ENCODE assay signal across 14 cellular contexts in genomic region chr5:119943148-119943547, GRCh38.
DNase-seq lines count a peak whose midpoint lies in the region; ATAC-seq, FAIRE-seq and TF ChIP-seq lines count a peak whose summit lies in the region.
"Had no signal": no experiment of that assay in that cellular context is flagged by ENCODE, and none has a peak within 500 bp of the region (broad histone marks: within the 10 kb centered on the region; RNA-seq: fewer than 3 reads in every experiment).

No MANE protein-coding gene starts in this region.

- H3K27me3 ChIP-seq in liver (ENCODE audit: control insufficient read depth in 4 of 4, insufficient read depth in 4 of 4, low read length in 3 of 4) (peaks cover 0 to 5% (median 0%) of the 10 kb centered on the region in 4 donors), HepG2 (ENCODE audit: control insufficient read depth in 1 of 2, insufficient read depth in 2 of 2, low read length in 2 of 2) (no peaks in the 10 kb centered on the region), SK-N-SH (ENCODE audit: insufficient read depth) (no peaks in the 10 kb centered on the region), upper lobe of right lung (no peaks in the 10 kb centered on the region), thyroid gland (no peaks in the 10 kb centered on the region), gastrocnemius medialis (no peaks in the 10 kb centered on the region)

- H3K4me1 ChIP-seq in liver (ENCODE audit: control insufficient read depth in 4 of 4, insufficient read depth in 4 of 4, low read length in 3 of 4) (no peaks in the 10 kb centered on the region), HepG2 (ENCODE audit: insufficient read depth, low read length) (no peaks in the 10 kb centered on the region), SK-N-SH (ENCODE audit: control insufficient read depth in 1 of 2, insufficient read depth in 2 of 2, low read depth in 1 of 2, low read length in 1 of 2) (no peaks in the 10 kb centered on the region; a peak in 1 of 4 replicates), upper lobe of right lung (no peaks in the 10 kb centered on the region), thyroid gland (no peaks in the 10 kb centered on the region), gastrocnemius medialis (no peaks in the 10 kb centered on the region)

- no peak for TF ChIP-seq EP300 in HepG2 (IDR thresholded peaks at IDR 0.05; ENCODE audit: low read depth in 2 of 2, low read length in 2 of 2)
- TF ChIP-seq EP300 in HepG2 (CRISPR knock-in tag; IDR thresholded peaks at IDR 0.05; ENCODE audit: borderline replicate concordance): no peak
- no peak for TF ChIP-seq EP300 in SK-N-SH (IDR thresholded peaks at IDR 0.05; ENCODE audit: borderline replicate concordance in 1 of 2, low read depth in 1 of 2, low read length in 1 of 2)

- TF ChIP-seq RAD21 in liver (IDR thresholded peaks at IDR 0.05) (peak; percentile 65 to 68), HepG2 (CRISPR knock-in tag; IDR thresholded peaks at IDR 0.05) (no peak), SK-N-SH (IDR thresholded peaks at IDR 0.05; ENCODE audit: low read length) (peak; percentile 59)

- TF ChIP-seq POLR2A in HepG2 (IDR thresholded peaks at IDR 0.05; ENCODE audit: insufficient read depth in 1 of 2, low read depth in 2 of 2, low read length in 2 of 2): no peak
- TF ChIP-seq POLR2A in thyroid gland (IDR thresholded peaks at IDR 0.05): no peak
- no peak for TF ChIP-seq POLR2A in gastrocnemius medialis (IDR thresholded peaks at IDR 0.05)

- POLR2A ChIA-PET in HepG2 (lab: Yijun Ruan, JAX): no interaction called here
- POLR2A ChIA-PET in SK-N-SH (lab: Yijun Ruan, JAX): no interaction called here

- ATAC-seq in HepG2 (no peak), upper lobe of right lung (no peak), gastrocnemius medialis (no peak)

- DNase-seq in HepG2 (ENCODE audit: low spot score) (no peak), SK-N-SH (no peak), fibroblast of the conjunctiva (ENCODE audit: low read depth) (peak; percentile 31), upper lobe of right lung (no peak), thyroid gland (no peak), GF-D8 (lab: John Stamatoyannopoulos, UW) (no peak), gastrocnemius medialis (no peak)
- DNase-seq: CD8-positive, alpha-beta memory T cell; central memory CD4-positive, alpha-beta T cell; naive B cell; NCI-H446; stimulated activated naive CD4-positive, alpha-beta T cell; T-helper 2 cell had no signal

- H4K20me1 ChIP-seq in HepG2 (ENCODE audit: insufficient read depth, low read length) (no peaks in the 10 kb centered on the region), SK-N-SH (ENCODE audit: insufficient read depth) (no peaks in the 10 kb centered on the region)

- H3K27ac ChIP-seq in liver (ENCODE audit: low read depth in 1 of 2, low read length in 2 of 2) (no peak overlapping the region), HepG2 (ENCODE audit: extremely low read length, insufficient read depth, low read length) (no peak overlapping the region), SK-N-SH (ENCODE audit: low read depth in 2 of 2, low read length in 1 of 2) (no peak overlapping the region), upper lobe of right lung (no peak overlapping the region), thyroid gland (no peak overlapping the region), gastrocnemius medialis (no peak overlapping the region)

- no peaks in the 10 kb centered on the region for H3F3A ChIP-seq in SK-N-SH (replicated peaks; ENCODE audit: insufficient read depth)

- no TSS peak for BruUV-seq in HepG2 (replicated peaks; lab: Mats Ljungman, UMichigan)

- H2AFZ ChIP-seq in HepG2 (ENCODE audit: low read length) (no peak overlapping the region), SK-N-SH (ENCODE audit: low read depth) (no peak overlapping the region)

- H3K36me3 ChIP-seq in liver (ENCODE audit: control insufficient read depth in 4 of 4, insufficient read depth in 3 of 4, low read depth in 1 of 4, low read length in 3 of 4) (no peaks in the 10 kb centered on the region), HepG2 (replicated peaks in 1 of 2; ENCODE audit: control insufficient read depth in 1 of 2, insufficient read depth in 2 of 2, low read length in 2 of 2) (no peaks in the 10 kb centered on the region), SK-N-SH (replicated peaks in 1 of 2; ENCODE audit: control insufficient read depth in 1 of 2, insufficient read depth in 2 of 2, low read length in 1 of 2) (no peaks in the 10 kb centered on the region), upper lobe of right lung (no peaks in the 10 kb centered on the region), thyroid gland (no peaks in the 10 kb centered on the region), gastrocnemius medialis (no peaks in the 10 kb centered on the region)

- intact Hi-C loops in HepG2 (cut with micrococcal nuclease; ENCODE audit: unreplicated experiment) (no loop called here), upper lobe of right lung (cut with DNase I) (no loop called here), thyroid gland (cut with DNase I) (no loop called here), gastrocnemius medialis (cut with DNase I; ENCODE audit: low total_unique reads) (loop anchor here (2.0 to 10.0 kb wide), 2 partner anchors 516 to 862 kb away; no protein-coding TSS in a partner anchor)

- FAIRE-seq in HepG2 (lab: Jason Lieb, UNC): no peak

- H3K9me2 ChIP-seq in SK-N-SH: no peaks in the 10 kb centered on the region

- CTCF ChIA-PET in HepG2 (lab: Yijun Ruan, JAX; ENCODE audit: low intra/inter-chr PET ratio, low total read pairs): no interaction called here
- CTCF ChIA-PET in SK-N-SH (lab: Yijun Ruan, JAX): interaction anchor here (1.7 kb wide), 1 partner anchor 9 kb away, joined by 5 read pairs; no protein-coding TSS in a partner anchor

- H3K79me2 ChIP-seq in HepG2 (ENCODE audit: insufficient read depth, low read length) (no peaks in the 10 kb centered on the region), SK-N-SH (ENCODE audit: insufficient read depth) (no peaks in the 10 kb centered on the region)

- H3K4me3 ChIP-seq in liver (ENCODE audit: low read depth in 1 of 3, low read length in 3 of 3) (no peak overlapping the region), HepG2 (replicated peaks in 1 of 3; ENCODE audit: insufficient read depth in 1 of 3, low read depth in 2 of 3, low read length in 3 of 3) (no peak overlapping the region), SK-N-SH (ENCODE audit: low read depth in 2 of 2, low read length in 1 of 2) (no peak overlapping the region), upper lobe of right lung (no peak overlapping the region), thyroid gland (replicated peaks in 1 of 3) (no peak overlapping the region), gastrocnemius medialis (no peak overlapping the region)

- TF ChIP-seq CTCF in liver (IDR thresholded peaks at IDR 0.05; ENCODE audit: low read depth, low read length, missing input control): peak; percentile 13
- no peak for TF ChIP-seq CTCF in HepG2 (CRISPR knock-in tag; IDR thresholded peaks at IDR 0.05)
- peak; percentile 56 for TF ChIP-seq CTCF in SK-N-SH (IDR thresholded peaks at IDR 0.05)
- peak; percentile 26 for TF ChIP-seq CTCF in upper lobe of right lung (IDR thresholded peaks at IDR 0.05)
- TF ChIP-seq CTCF in thyroid gland (IDR thresholded peaks at IDR 0.05): peak in 3 of 6 experiments; percentile 24 to 34 (median 24)
- peak in 2 of 5 experiments; percentile 26 to 29 for TF ChIP-seq CTCF in gastrocnemius medialis (IDR thresholded peaks at IDR 0.05 in 4 of 5, conservative IDR thresholded peaks at IDR 0.05 in 1 of 5)

- WGBS in liver: 75% methylated on average over 2 of the region's 2 CpGs
- WGBS in HepG2 (ENCODE audit: low lambda C conversion rate): 0% methylated on average over 2 of the region's 2 CpGs
- WGBS in SK-N-SH (ENCODE audit: low lambda C conversion rate): 75% methylated on average over 2 of the region's 2 CpGs
- WGBS in thyroid gland, 2 donors: 83 to 90% methylated on average over 2 of the region's 2 CpGs

- in situ Hi-C loops in HepG2 (cut with HindIII; ENCODE audit: extremely low pct_ligation_motif_present, low pct_unique_long_range_greater_than_20kb) (no loop called here), gastrocnemius medialis (cut with MboI; ENCODE audit: low sequenced_read_pairs in 4 of 4) (loop anchor here in 2 of 4 donors (10.0 to 25.0 kb wide), 3 partner anchors 519 to 869 kb away; partner anchors contain the start of gene PRR16 (in 2 of the 2))

- H3K4me2 ChIP-seq in HepG2 (ENCODE audit: low read depth, low read length): no peak overlapping the region
- H3K4me2 ChIP-seq in SK-N-SH: no peak overlapping the region

- peaks cover 0 to 2% (median 0%) of the 10 kb centered on the region in 4 donors for H3K9me3 ChIP-seq in liver (ENCODE audit: control insufficient read depth in 4 of 4, low read length in 3 of 4)
- peaks cover 17% of the 10 kb centered on the region; the same call in 1 of the 2 replicates for H3K9me3 ChIP-seq in HepG2 (ENCODE audit: low read length)
- no peaks in the 10 kb centered on the region for H3K9me3 ChIP-seq in SK-N-SH
- no peaks in the 10 kb centered on the region for H3K9me3 ChIP-seq in upper lobe of right lung
- no peaks in the 10 kb centered on the region for H3K9me3 ChIP-seq in thyroid gland
- H3K9me3 ChIP-seq in gastrocnemius medialis: no peaks in the 10 kb centered on the region

- H3K9ac ChIP-seq in liver (ENCODE audit: low read depth in 1 of 2, low read length in 2 of 2) (no peak overlapping the region), HepG2 (ENCODE audit: insufficient read depth, low read depth, low read length) (no peak overlapping the region), SK-N-SH (no peak overlapping the region)

TF ChIP-seq in liver, 16 proteins besides CTCF, POLR2A, EP300 and RAD21 (continues in another document):
- TF ChIP-seq SP1 (IDR thresholded peaks at IDR 0.05) (no peak), HNF4A (conservative IDR thresholded peaks at IDR 0.05) (no peak), NR2F2 (IDR thresholded peaks at IDR 0.05) (no peak), GABPA (IDR thresholded peaks at IDR 0.05 in 1 of 2, conservative IDR thresholded peaks at IDR 0.05 in 1 of 2) (no peak)

TF ChIP-seq in HepG2, 621 proteins besides CTCF, POLR2A, EP300 and RAD21 (continues in another document):
- TF ChIP-seq PLRG1 (conservative IDR thresholded peaks at IDR 0.05) (no peak), TOE1 (CRISPR knock-in tag; IDR thresholded peaks at IDR 0.05) (no peak), REPIN1 (CRISPR knock-in tag; IDR thresholded peaks at IDR 0.05; ENCODE audit: borderline replicate concordance, low read depth) (no peak), BORCS8-MEF2B (CRISPR knock-in tag; IDR thresholded peaks at IDR 0.05) (no peak), SNAPC2 (CRISPR knock-in tag; IDR thresholded peaks at IDR 0.05) (no peak), ZNF570 (CRISPR knock-in tag; IDR thresholded peaks at IDR 0.05; ENCODE audit: borderline replicate concordance) (no peak), HOXA5 (CRISPR knock-in tag; IDR thresholded peaks at IDR 0.05) (no peak)

TF ChIP-seq in SK-N-SH, 30 proteins besides CTCF, POLR2A, EP300 and RAD21 (continues in another document):
- TF ChIP-seq SMC3 (IDR thresholded peaks at IDR 0.05; ENCODE audit: low read depth, low read length): 0 out of 2 replicates have a peak, but pooled peaks have one; percentile 25
